In genomic region chr13:45773944-45774343, GRCh38 we compare ENCODE assay signal across 19 cellular contexts.
"Had no signal": no experiment of that assay in that cellular context is flagged by ENCODE, and none has a peak within 500 bp of the region (broad histone marks: within the 10 kb centered on the region; RNA-seq: fewer than 3 reads in every experiment).

No MANE protein-coding gene starts in this region.

- H3K4me3 ChIP-seq: gastrocnemius medialis, lung, neural progenitor cell, prostate gland, right atrium auricular region, testis, tibial artery had no signal

- FAIRE-seq: colon, kidney had no signal

- H3K4me2 ChIP-seq: neural progenitor cell had no signal

- DNase-seq: effector CD8-positive, alpha-beta T cell; endodermal cell; gastrocnemius medialis; head of caudate nucleus; kidney; mesendoderm; midbrain; naive thymus-derived CD4-positive, alpha-beta T cell; stimulated activated CD4-positive, alpha-beta T cell treated with anti-CD3 and anti-CD28 coated beads, Interleukin-4, amount 100 ng/mL, for 4 hours; stimulated activated naive CD8-positive, alpha-beta T cell treated with anti-CD3 and anti-CD28 coated beads, Interleukin-15, Interleukin-2, amounts not matched to agents 100 U/mL and 50 U/mL, for 24 hours; substantia nigra; testis; tibial artery had no signal

- H2AFZ ChIP-seq: neural progenitor cell had no signal

- H3K27ac ChIP-seq: epithelial cell of prostate, gastrocnemius medialis, neural progenitor cell, prostate gland, right atrium auricular region, testis, tibial artery had no signal

- H3K9me3 ChIP-seq: gastrocnemius medialis, prostate gland, right atrium auricular region, testis, tibial artery had no signal

- H3K9ac ChIP-seq: neural progenitor cell had no signal

- H3K27me3 ChIP-seq: gastrocnemius medialis, neural progenitor cell, right atrium auricular region, testis, tibial artery had no signal

- H3K4me1 ChIP-seq: prostate gland, right atrium auricular region, testis, tibial artery had no signal

- H3K36me3 ChIP-seq: gastrocnemius medialis, neural progenitor cell, prostate gland, right atrium auricular region, tibial artery had no signal
